ENCODE assay signal across 1 cellular context in genomic region chr7:13990984-13991790, GRCh38.
TF ChIP-seq lines count a peak whose summit lies in the region.

No MANE protein-coding gene starts in this region.

TF ChIP-seq in GM23338, 12 proteins besides CTCF, POLR2A, EP300 and RAD21 (continued from another document):
- no peak for TF ChIP-seq ZNF462 (CRISPR knock-in tag; IDR thresholded peaks at IDR 0.05)
